Comparison of ENCODE assay signal across 24 cellular contexts in genomic region chr4:159193256-159193655, GRCh38.
"Had no signal": no experiment of that assay in that cellular context is flagged by ENCODE, and none has a peak within 500 bp of the region (broad histone marks: within the 10 kb centered on the region; RNA-seq: fewer than 3 reads in every experiment).

No MANE protein-coding gene starts in this region.

- H3K27ac ChIP-seq: ascending aorta, body of pancreas had no signal

- FAIRE-seq: bronchial epithelial cell, RCC 7860 had no signal

- H3K4me3 ChIP-seq: ascending aorta, body of pancreas had no signal

- H3K27me3 ChIP-seq: ascending aorta, body of pancreas had no signal

- ATAC-seq: activated CD4-positive, CD25-positive, alpha-beta regulatory T cell treated with anti-CD3 and anti-CD28 coated beads, Interleukin-2, amount 50 U/mL, for 24 hours; activated CD8-positive, alpha-beta T cell treated with anti-CD3 and anti-CD28 coated beads for 36 hours; activated naive CD4-positive, alpha-beta T cell treated with anti-CD3 and anti-CD28 coated beads, Interleukin-2, amount 50 U/mL, for 72 hours; activated naive CD8-positive, alpha-beta T cell treated with anti-CD3 and anti-CD28 coated beads, Interleukin-2, amount 50 U/mL, for 24 hours; activated T-cell treated with anti-CD3 and anti-CD28 coated beads, Interleukin-2, amount 50 U/mL, for 72 hours; body of pancreas; PC-3; T-cell had no signal

- H3K9me3 ChIP-seq: ascending aorta, body of pancreas had no signal

- DNase-seq: activated CD4-positive, alpha-beta T cell treated with anti-CD3 and anti-CD28 coated beads for 4 hours; activated CD8-positive, alpha-beta memory T cell treated with anti-CD3 and anti-CD28 coated beads, Interleukin-2, amount 50 U/mL, for 4 hours; activated CD8-positive, alpha-beta T cell treated with anti-CD3 and anti-CD28 coated beads for 36 hours; activated naive CD8-positive, alpha-beta T cell treated with anti-CD3 and anti-CD28 coated beads, Interleukin-2, amount 50 U/mL, for 24 hours; activated T-cell treated with anti-CD3 and anti-CD28 coated beads, Interleukin-2, amount 50 U/mL, for 72 hours; amniotic stem cell; body of pancreas; Kasumi-1; NCI-H1048; NCI-H146; NCI-H187 treated with DMSO at 0.1 percent for 48 hours; NCI-H2081 treated with DMSO at 0.1 percent for 48 hours; NCI-H446; NCI-H524; PC-3; SHP77 treated with DMSO at 0.1 percent for 48 hours; T-cell; T-helper 2 cell; T1000 had no signal

- H3K4me1 ChIP-seq: ascending aorta had no signal

- H3K36me3 ChIP-seq: ascending aorta had no signal
